In the genomic region with DNA sequence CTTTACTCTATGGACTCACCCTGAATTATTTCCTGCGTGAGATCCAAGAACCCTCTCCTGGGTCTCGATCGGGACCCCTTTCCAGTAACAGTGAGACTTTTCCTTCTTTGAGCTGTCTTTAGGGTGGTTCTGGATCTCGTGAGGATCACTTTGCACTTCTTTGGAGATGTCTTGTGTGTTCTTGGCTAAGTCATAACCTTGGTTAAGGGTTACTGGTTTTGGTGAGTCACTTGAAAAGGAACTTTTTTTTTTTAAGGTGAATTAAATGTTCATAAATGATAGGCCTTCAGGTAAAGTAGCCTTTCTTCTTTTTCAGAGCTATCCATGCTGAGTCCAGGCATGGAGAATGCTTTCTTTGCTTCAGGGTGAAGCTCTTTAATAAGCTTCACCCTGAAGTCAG, we compare ENCODE assay signal across 1 cellular context.
TF ChIP-seq lines count a peak whose summit lies in the region.

No MANE protein-coding gene starts in this region.

TF ChIP-seq in endothelial cell of umbilical vein, 7 proteins besides CTCF, POLR2A, EP300 and RAD21:
- no peak for TF ChIP-seq JUN (IDR thresholded peaks at IDR 0.05; ENCODE audit: borderline replicate concordance, insufficient read depth, insufficient read length, low read depth)
- no peak for TF ChIP-seq POLR2AphosphoS5 (IDR thresholded peaks at IDR 0.05; ENCODE audit: insufficient read depth, low read depth, low read length)
- TF ChIP-seq, protein P1, sequence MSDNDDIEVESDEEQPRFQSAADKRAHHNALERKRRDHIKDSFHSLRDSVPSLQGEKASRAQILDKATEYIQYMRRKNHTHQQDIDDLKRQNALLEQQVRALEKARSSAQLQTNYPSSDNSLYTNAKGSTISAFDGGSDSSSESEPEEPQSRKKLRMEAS (IDR thresholded peaks at IDR 0.05; ENCODE audit: insufficient read depth, insufficient read length): no peak
- no peak for TF ChIP-seq FOS (IDR thresholded peaks at IDR 0.05; ENCODE audit: borderline replicate concordance, insufficient read depth, low read length)
- no peak for TF ChIP-seq EZH2 (IDR thresholded peaks at IDR 0.05; ENCODE audit: borderline replicate concordance, low read depth, low read length, severe bottlenecking)
- TF ChIP-seq MYC (IDR thresholded peaks at IDR 0.05; ENCODE audit: low read depth, low read length): no peak
- TF ChIP-seq GATA2 (IDR thresholded peaks at IDR 0.05; ENCODE audit: insufficient read depth, insufficient read length, low read depth, low read length): no peak
